1 cellular context compared by ENCODE assay signal in genomic region chr5:125798311-125798710, GRCh38.
TF ChIP-seq lines count a peak whose summit lies in the region.

No MANE protein-coding gene starts in this region.

TF ChIP-seq in HepG2, 621 proteins besides CTCF, POLR2A, EP300 and RAD21 (continued from another document):
- TF ChIP-seq AKNA (CRISPR knock-in tag; IDR thresholded peaks at IDR 0.05; ENCODE audit: borderline replicate concordance): no peak
